7 cellular contexts compared by ENCODE assay signal in genomic region chr14:22588419-22589095, GRCh38. TPM values are rescaled to one million over a fixed set of nuclear protein-coding genes. Genes with fewer than 3 reads are reported as not detected.
DNase-seq lines count a peak whose midpoint lies in the region; ATAC-seq and TF ChIP-seq lines count a peak whose summit lies in the region.

No MANE protein-coding gene starts in this region.

- TF ChIP-seq POLR2A in stomach (IDR thresholded peaks at IDR 0.05) = no peak

- intact Hi-C loops in stomach (cut with DNase I; ENCODE audit: low total_unique reads) = no loop called here

- H3K27ac ChIP-seq in iPS-18a (ENCODE audit: low read length) = no peak overlapping the region
- H3K27ac ChIP-seq in stomach = peak overlapping the region; percentile 94 to 96 (median 95)

- no peaks in the 10 kb centered on the region for H3K9me3 Mint-ChIP-seq in activated CD8-positive, alpha-beta T cell treated with anti-CD3 and anti-CD28 coated beads, Interleukin-2, amount 10 ng/mL, durations not matched to agents 7 days and 5 days (ENCODE audit: insufficient read depth)

- H3K9ac ChIP-seq in iPS-18a (ENCODE audit: low read length) = peak overlapping the region; percentile 76

- peak overlapping the region; percentile 99 for H3K4me3 Mint-ChIP-seq in activated CD8-positive, alpha-beta T cell treated with anti-CD3 and anti-CD28 coated beads, Interleukin-2, amount 10 ng/mL, durations not matched to agents 7 days and 5 days

- peaks cover 34% of the 10 kb centered on the region for H3K36me3 Mint-ChIP-seq in activated CD8-positive, alpha-beta T cell treated with anti-CD3 and anti-CD28 coated beads, Interleukin-2, amount 10 ng/mL, durations not matched to agents 7 days and 5 days (ENCODE audit: low read depth)

- CTCF ChIA-PET in activated CD8-positive, alpha-beta T cell treated with anti-CD3 and anti-CD28 coated beads, Interleukin-2, amount 10 ng/mL, durations not matched to agents 7 days and 5 days (lab: Charles Lee) = interaction anchor here (0.9 to 6.6 kb wide), 23 partner anchors 8 to 600 kb away, joined by 3 to 123 read pairs (median 5); partner anchors contain the start of genes ABHD4 and OXA1L

- peaks cover 3% of the 10 kb centered on the region for H3K4me1 ChIP-seq in iPS-18a (ENCODE audit: control insufficient read depth, low read depth, low read length)
- H3K4me1 ChIP-seq in stomach = peaks cover 22 to 58% (median 56%) of the 10 kb centered on the region in 4 donors

- DNase-seq in HFF-Myc (ENCODE audit: extremely low read depth, low read depth) = no peak
- DNase-seq in activated CD8-positive, alpha-beta T cell treated with anti-CD3 and anti-CD28 coated beads, Interleukin-2, amount 10 ng/mL, durations not matched to agents 7 days and 5 days = no peak
- DNase-seq in stomach = no peak

- H3K4me1 Mint-ChIP-seq in activated CD8-positive, alpha-beta T cell treated with anti-CD3 and anti-CD28 coated beads, Interleukin-2, amount 10 ng/mL, durations not matched to agents 7 days and 5 days (ENCODE audit: low read depth) = peaks cover 62% of the 10 kb centered on the region

- TF ChIP-seq EP300 in stomach (IDR thresholded peaks at IDR 0.05) = no peak

- H3K27ac Mint-ChIP-seq in activated CD8-positive, alpha-beta T cell treated with anti-CD3 and anti-CD28 coated beads, Interleukin-2, amount 10 ng/mL, durations not matched to agents 7 days and 5 days = peak overlapping the region; percentile 100

- H3K9me3 ChIP-seq in iPS-18a (ENCODE audit: control insufficient read depth, low read depth, low read length) (no peaks in the 10 kb centered on the region), stomach (no peaks in the 10 kb centered on the region)

- H3K27me3 ChIP-seq in iPS-18a (ENCODE audit: control insufficient read depth, insufficient read depth, low read length) = no peaks in the 10 kb centered on the region
- no peaks in the 10 kb centered on the region for H3K27me3 ChIP-seq in stomach

- no peak for ATAC-seq in activated CD8-positive, alpha-beta T cell treated with anti-CD3 and anti-CD28 coated beads, Interleukin-2, amount 10 ng/mL, durations not matched to agents 7 days and 5 days
- ATAC-seq in GM21515 (IDR thresholded peaks at IDR 0.05; ENCODE audit: unreplicated experiment) (no peak), GM19452 (IDR thresholded peaks at IDR 0.05; ENCODE audit: unreplicated experiment) (no peak), HG03095 (IDR thresholded peaks at IDR 0.05; ENCODE audit: unreplicated experiment) (no peak)

- POLR2A ChIA-PET in activated CD8-positive, alpha-beta T cell treated with anti-CD3 and anti-CD28 coated beads, Interleukin-2, amount 10 ng/mL, durations not matched to agents 7 days and 5 days (lab: Charles Lee) = interaction anchor here (0.7 to 4.1 kb wide), 29 partner anchors 8 to 591 kb away, joined by 3 to 55 read pairs (median 4); partner anchors contain the start of genes ABHD4, HAUS4, MRPL52 and OXA1L

- 0 to 3% (median 1%) methylated on average over 17 of the region's 17 CpGs for WGBS in stomach, 5 donors

- no peaks in the 10 kb centered on the region for H3K36me3 ChIP-seq in iPS-18a (ENCODE audit: control insufficient read depth, low read depth, low read length)
- H3K36me3 ChIP-seq in stomach = peaks cover 0 to 6% (median 3%) of the 10 kb centered on the region in 4 donors

- peak overlapping the region; percentile 94 for H3K4me3 ChIP-seq in HFF-Myc (replicated peaks; ENCODE audit: low read depth, low read length)
- peak overlapping the region; percentile 81 for H3K4me3 ChIP-seq in iPS-18a (ENCODE audit: low read length)
- H3K4me3 ChIP-seq in stomach = peak overlapping the region; percentile 65 to 82 (median 72)

- peaks cover 6% of the 10 kb centered on the region for H3K27me3 Mint-ChIP-seq in activated CD8-positive, alpha-beta T cell treated with anti-CD3 and anti-CD28 coated beads, Interleukin-2, amount 10 ng/mL, durations not matched to agents 7 days and 5 days (ENCODE audit: low read depth)

- TF ChIP-seq CTCF in HFF-Myc (IDR thresholded peaks at IDR 0.05; ENCODE audit: low read depth, low read length, missing control alignments) (no peak), stomach (IDR thresholded peaks at IDR 0.05) (no peak)

RNA-seq across cellular contexts. Expression of gene DAD1, which starts 0.5 kb away (rescaled TPM):
- total RNA-seq in activated CD8-positive, alpha-beta T cell treated with anti-CD3 and anti-CD28 coated beads, Interleukin-2, amount 10 ng/mL, durations not matched to agents 7 days and 5 days = 100 to 1,000 TPM; 130 to 147 TPM
- 100 to 1,000 TPM in 2 of 5 donors, 10 to 100 TPM in 2, not detected in 1; 36.8 to 191 (median 80.8) TPM for total RNA-seq in stomach
- 100 to 1,000 TPM; 172 to 236 (median 202) TPM for polyA plus RNA-seq in stomach

RNA-seq across cellular contexts. Expression of gene ABHD4, which starts 9.5 kb away (rescaled TPM):
- total RNA-seq in activated CD8-positive, alpha-beta T cell treated with anti-CD3 and anti-CD28 coated beads, Interleukin-2, amount 10 ng/mL, durations not matched to agents 7 days and 5 days = 1 to 10 TPM; 8.0 to 8.5 TPM
- 100 to 1,000 TPM in 1 of 5 donors, 10 to 100 TPM in 4; 12.2 to 130 (median 27.7) TPM for total RNA-seq in stomach
- polyA plus RNA-seq in stomach = 10 to 100 TPM; 14.8 to 24.3 (median 17.0) TPM

RNA-seq across cellular contexts. Expression of gene OR6J1, which starts 55.6 kb away (rescaled TPM):
- total RNA-seq in activated CD8-positive, alpha-beta T cell treated with anti-CD3 and anti-CD28 coated beads, Interleukin-2, amount 10 ng/mL, durations not matched to agents 7 days and 5 days = not detected
- not detected for total RNA-seq in stomach
- not detected for polyA plus RNA-seq in stomach
